In the genomic region with DNA sequence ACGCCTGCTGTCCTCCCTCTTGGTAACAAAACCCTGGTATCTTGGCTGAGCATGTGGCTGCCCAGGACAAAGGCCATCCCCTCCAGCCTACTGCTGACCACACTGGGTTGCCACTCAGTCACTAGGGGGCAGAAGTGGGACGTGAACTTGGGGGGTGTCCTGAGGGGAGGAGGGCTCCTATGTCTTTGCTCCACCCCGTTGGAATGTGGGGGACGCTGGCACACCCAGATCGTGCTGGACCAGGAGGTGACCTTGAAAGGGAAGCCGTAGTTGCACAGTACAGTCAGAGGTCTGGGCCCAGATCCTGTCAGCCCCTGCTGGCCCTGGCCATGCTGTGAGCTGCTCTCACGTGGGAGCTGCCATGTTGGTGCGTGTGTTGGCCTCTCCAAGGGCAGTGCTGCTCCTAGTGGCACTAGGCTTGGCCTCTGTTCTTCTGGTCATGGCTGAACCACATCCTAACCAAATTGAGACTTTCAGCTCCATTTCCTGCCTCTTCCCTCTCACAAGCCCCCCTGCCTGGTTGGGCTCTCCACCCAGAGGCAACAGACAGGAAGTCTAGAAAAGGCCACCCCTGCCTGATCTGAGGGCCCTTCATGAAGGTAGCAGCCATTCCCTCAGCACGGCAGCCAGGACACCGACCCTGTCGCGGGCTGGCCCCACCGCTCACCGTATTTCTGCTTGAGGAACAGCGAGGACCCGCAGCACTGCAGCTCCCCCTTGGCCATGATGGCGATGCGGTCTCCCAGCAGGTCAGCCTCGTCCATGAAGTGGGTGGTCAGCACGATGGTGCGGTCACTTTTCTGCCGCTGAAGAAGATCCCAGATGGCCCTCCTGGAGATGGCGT, we compare ENCODE assay signal across 8 cellular contexts. TPM values are rescaled to one million over a fixed set of nuclear protein-coding genes. Genes with fewer than 3 reads are reported as not detected.
DNase-seq lines count a peak whose midpoint lies in the region; ATAC-seq and TF ChIP-seq lines count a peak whose summit lies in the region.

No MANE protein-coding gene starts in this region.

- peak overlapping the region in 1 of 2 donors; percentile 63 for H3K27ac ChIP-seq in testis
- H3K27ac ChIP-seq in RWPE1: no peak overlapping the region

- peaks cover 10% of the 10 kb centered on the region for H3K4me1 ChIP-seq in testis

- TF ChIP-seq CTCF in GM12875 (IDR thresholded peaks at IDR 0.05; ENCODE audit: borderline replicate concordance, insufficient read depth, low read depth, low read length) (peak; percentile 60), testis (IDR thresholded peaks at IDR 0.05) (peak; percentile 45 to 62 (median 55)), RWPE1 (conservative IDR thresholded peaks at IDR 0.05; ENCODE audit: low read depth) (no peak)

- H3K4me3 ChIP-seq in GM12875 (ENCODE audit: low read depth, low read length) (no peak overlapping the region), testis (no peak overlapping the region)

- no peaks in the 10 kb centered on the region for H3K36me3 ChIP-seq in testis (ENCODE audit: low read depth, missing control alignments)

- peak; percentile 69 for ATAC-seq in left ventricle myocardium superior
- ATAC-seq in GM18505 (IDR thresholded peaks at IDR 0.05; ENCODE audit: unreplicated experiment): no peak

- TF ChIP-seq POLR2A in testis (IDR thresholded peaks at IDR 0.05): no peak
- no peak for TF ChIP-seq POLR2A in GM18505 (IDR thresholded peaks at IDR 0.05; ENCODE audit: borderline replicate concordance, extremely low read depth, insufficient read depth, insufficient read length)

- no peaks in the 10 kb centered on the region for H3K27me3 ChIP-seq in testis

- 72 to 77% methylated on average over 11 to 23 of the region's 23 CpGs for WGBS in testis, 2 donors

- no peaks in the 10 kb centered on the region for H3K9me3 ChIP-seq in testis

- POLR2A ChIA-PET in RWPE1 (lab: Yijun Ruan, JAX; ENCODE audit: low non-redundant PET): no interaction called here

- CTCF ChIA-PET in RWPE1 (lab: Yijun Ruan, JAX): no interaction called here

- DNase-seq in AG08396 (ENCODE audit: low spot score) (peak; percentile 62), UCSD-AML1 (lab: John Stamatoyannopoulos, UW; ENCODE audit: unreplicated experiment) (peak; percentile 43), left ventricle myocardium superior (no peak), testis (peak; percentile 88), RWPE1 (ENCODE audit: low spot score) (no peak), COLO829 (ENCODE audit: low spot score) (no peak)

- intact Hi-C loops in left ventricle myocardium superior (cut with micrococcal nuclease): no loop called here
- intact Hi-C loops in testis (cut with DNase I; ENCODE audit: low total_unique reads): no loop called here

RNA-seq across cellular contexts. Expression of a gene that starts 29.0 kb away (rescaled TPM):
- 113 TPM for total RNA-seq in left ventricle myocardium superior
- 100 to 1,000 TPM; 261 to 294 TPM for total RNA-seq in testis
- polyA plus RNA-seq in testis (ENCODE audit: insufficient read depth, low read depth, low replicate concordance): 197 TPM

RNA-seq across cellular contexts. Expression of a gene that starts 43.6 kb away (rescaled TPM):
- total RNA-seq in left ventricle myocardium superior: 7.7 TPM
- 10 to 100 TPM; 35.1 to 38.1 TPM for total RNA-seq in testis
- polyA plus RNA-seq in testis (ENCODE audit: insufficient read depth, low read depth, low replicate concordance): 24.5 TPM

RNA-seq across cellular contexts. Expression of a gene that starts 45.5 kb away (rescaled TPM):
- total RNA-seq in left ventricle myocardium superior: 225 TPM
- total RNA-seq in testis: 10 to 100 TPM; 36.1 to 39.0 TPM
- polyA plus RNA-seq in testis (ENCODE audit: insufficient read depth, low read depth, low replicate concordance): 25.5 TPM

Comparison
In these comparisons a context has a peak if more than half of its experiments do, and no peak if none do; other contexts are left out.
1. DNase-seq: peak in AG08396 (single experiment), UCSD-AML1 (single experiment) and testis (single experiment); none in left ventricle myocardium superior (single experiment), RWPE1 (single experiment) and COLO829 (single experiment).